In genomic region chr6:56440551-56440981, GRCh38 we compare ENCODE assay signal across 14 cellular contexts.
"Had no signal": no experiment of that assay in that cellular context is flagged by ENCODE, and none has a peak within 500 bp of the region (broad histone marks: within the 10 kb centered on the region; RNA-seq: fewer than 3 reads in every experiment).

No MANE protein-coding gene starts in this region.

- H3K27ac ChIP-seq: colonic mucosa, gastrocnemius medialis, thyroid gland, vagina had no signal

- H3K4me1 ChIP-seq: colonic mucosa, gastrocnemius medialis had no signal

- ATAC-seq: gastrocnemius medialis, left cardiac atrium had no signal

- H3K36me3 Mint-ChIP-seq: memory B cell had no signal

- H3K9me3 Mint-ChIP-seq: activated CD4-positive, alpha-beta memory T cell treated with anti-CD3 and anti-CD28 coated beads, Interleukin-2, amount 10 ng/mL, durations not matched to agents 7 days and 5 days had no signal

- FAIRE-seq: endothelial cell of umbilical vein had no signal

- H3K4me3 Mint-ChIP-seq: activated CD4-positive, alpha-beta memory T cell treated with anti-CD3 and anti-CD28 coated beads, Interleukin-2, amount 10 ng/mL, durations not matched to agents 7 days and 5 days; memory B cell; nephron progenitor cell; T-helper 2 cell treated with Interferon-gamma antibody and Interleukin-4, amounts not matched to agents 5 μg/mL and 100 μg/mL, for 36 hours had no signal

- H3K27me3 Mint-ChIP-seq: activated CD4-positive, alpha-beta memory T cell treated with anti-CD3 and anti-CD28 coated beads, Interleukin-2, amount 10 ng/mL, durations not matched to agents 7 days and 5 days; memory B cell had no signal

- DNase-seq: activated CD4-positive, alpha-beta memory T cell treated with anti-CD3 and anti-CD28 coated beads, Interleukin-2, amount 10 ng/mL, durations not matched to agents 7 days and 5 days; activated CD4-positive, alpha-beta T cell treated with anti-CD3 and anti-CD28 coated beads for 1 hour; activated CD8-positive, alpha-beta memory T cell treated with anti-CD3 and anti-CD28 coated beads, Interleukin-2, amount 50 U/mL, for 4 hours; aorta; caudate nucleus; colonic mucosa; gastrocnemius medialis; left cardiac atrium; nephron progenitor cell; thyroid gland had no signal

- H3K27ac Mint-ChIP-seq: activated CD4-positive, alpha-beta memory T cell treated with anti-CD3 and anti-CD28 coated beads, Interleukin-2, amount 10 ng/mL, durations not matched to agents 7 days and 5 days; memory B cell; nephron progenitor cell; T-helper 2 cell treated with Interferon-gamma antibody and Interleukin-4, amounts not matched to agents 5 μg/mL and 100 μg/mL, for 36 hours had no signal

- H3K4me3 ChIP-seq: colonic mucosa, gastrocnemius medialis, thyroid gland, vagina had no signal

- H3K36me3 ChIP-seq: colonic mucosa, gastrocnemius medialis, thyroid gland, vagina had no signal

- H3K4me1 Mint-ChIP-seq: activated CD4-positive, alpha-beta memory T cell treated with anti-CD3 and anti-CD28 coated beads, Interleukin-2, amount 10 ng/mL, durations not matched to agents 7 days and 5 days; memory B cell; nephron progenitor cell had no signal

- H3K9me3 ChIP-seq: colonic mucosa, gastrocnemius medialis, thyroid gland, vagina had no signal

- H3K27me3 ChIP-seq: colonic mucosa, gastrocnemius medialis, thyroid gland, vagina had no signal
